In the genomic region with DNA sequence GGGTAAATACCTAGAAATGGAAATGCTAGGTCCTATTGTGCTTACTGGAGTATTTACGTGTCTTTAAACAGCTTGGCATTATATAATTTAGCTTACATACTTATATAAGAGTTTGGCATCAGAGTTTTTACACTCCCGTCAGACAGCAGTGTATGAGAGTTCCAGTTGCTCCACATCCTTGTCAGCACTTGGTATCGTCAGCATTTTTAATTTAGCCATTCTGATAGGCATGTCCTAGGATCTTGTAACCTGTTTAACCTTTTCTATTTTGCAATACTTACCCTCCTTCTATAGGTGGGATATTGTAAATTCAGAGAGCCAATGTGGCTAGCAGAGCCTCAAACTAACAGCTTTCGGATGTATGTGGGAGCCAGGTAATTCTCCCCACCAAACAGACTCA, we compare ENCODE assay signal across 27 cellular contexts.
"Had no signal": no experiment of that assay in that cellular context is flagged by ENCODE, and none has a peak within 500 bp of the region (broad histone marks: within the 10 kb centered on the region; RNA-seq: fewer than 3 reads in every experiment).

No MANE protein-coding gene starts in this region.

- H3K27ac ChIP-seq: colonic mucosa, coronary artery, dorsolateral prefrontal cortex, epithelial cell of prostate, esophagus muscularis mucosa, esophagus squamous epithelium, foreskin keratinocyte, gastrocnemius medialis, gastroesophageal sphincter, heart left ventricle, heart right ventricle had no signal

- H3K9me3 ChIP-seq: colonic mucosa, esophagus squamous epithelium, gastrocnemius medialis had no signal

- H3K4me1 ChIP-seq: colonic mucosa, esophagus muscularis mucosa, esophagus squamous epithelium, foreskin keratinocyte, gastrocnemius medialis, gastroesophageal sphincter, heart left ventricle, heart right ventricle had no signal

- H3K27me3 ChIP-seq: colonic mucosa, esophagus muscularis mucosa, esophagus squamous epithelium, foreskin keratinocyte, gastrocnemius medialis, gastroesophageal sphincter, heart left ventricle had no signal

- FAIRE-seq: colon, endometrium, endothelial cell of umbilical vein, frontal cortex had no signal

- H3K4me3 ChIP-seq: colonic mucosa, coronary artery, dorsolateral prefrontal cortex, esophagus muscularis mucosa, esophagus squamous epithelium, gastrocnemius medialis, gastroesophageal sphincter, heart left ventricle, heart right ventricle had no signal

- DNase-seq: colonic mucosa; cortex of kidney; dermis blood vessel endothelial cell; dorsolateral prefrontal cortex; effector CD4-positive, alpha-beta T cell; effector CD8-positive, alpha-beta T cell; effector memory CD4-positive, alpha-beta T cell; effector memory CD8-positive, alpha-beta T cell; endodermal cell; erythroblast; esophagus squamous epithelium; foreskin keratinocyte; foreskin melanocyte; gastrocnemius medialis; glutamatergic neuron; head of caudate nucleus; heart left ventricle; heart right ventricle had no signal

- ATAC-seq: effector memory CD8-positive, alpha-beta T cell; esophagus mucosa; foreskin keratinocyte; gastrocnemius medialis; gastroesophageal sphincter; heart left ventricle; heart right ventricle had no signal

- H3K36me3 ChIP-seq: colonic mucosa, esophagus muscularis mucosa, esophagus squamous epithelium, gastrocnemius medialis, gastroesophageal sphincter, heart left ventricle, heart right ventricle had no signal
